In genomic region chr15:53976844-53977392, GRCh38 we compare ENCODE assay signal across 1 cellular context.
TF ChIP-seq lines count a peak whose summit lies in the region.

No MANE protein-coding gene starts in this region.

TF ChIP-seq in GM12878, 131 proteins besides CTCF, POLR2A, EP300 and RAD21 (continued from another document and continues in another):
- peak; percentile 42; the same call in 1 of the 2 replicates for TF ChIP-seq ZNF687 (IDR thresholded peaks at IDR 0.05)
- no peak for TF ChIP-seq CHD2 (IDR thresholded peaks at IDR 0.05; ENCODE audit: borderline replicate concordance, low read depth, low read length)
- no peak for TF ChIP-seq FOXK2 (IDR thresholded peaks at IDR 0.05)
- TF ChIP-seq JUNB (IDR thresholded peaks at IDR 0.05), result no peak
- TF ChIP-seq GABPA (IDR thresholded peaks at IDR 0.05; ENCODE audit: low read depth), result no peak
- TF ChIP-seq ZBTB11 (CRISPR knock-in tag; IDR thresholded peaks at IDR 0.05), result no peak
- TF ChIP-seq TCF3 (IDR thresholded peaks at IDR 0.05; ENCODE audit: borderline replicate concordance, insufficient read depth, low read depth, low read length), result no peak
- TF ChIP-seq CREM (IDR thresholded peaks at IDR 0.05; ENCODE audit: low read depth), result no peak
- TF ChIP-seq SMARCA5 (IDR thresholded peaks at IDR 0.05), result peak; percentile 62; the same call in 1 of the 2 replicates
- TF ChIP-seq ZNF274 (IDR thresholded peaks at IDR 0.05; ENCODE audit: insufficient read depth, insufficient read length), result no peak
- TF ChIP-seq ASH2L (IDR thresholded peaks at IDR 0.05; ENCODE audit: borderline replicate concordance, low read depth), result no peak
- TF ChIP-seq LARP7 (IDR thresholded peaks at IDR 0.05), result no peak
- no peak for TF ChIP-seq CHD1 (IDR thresholded peaks at IDR 0.05; ENCODE audit: low read depth, low read length)
- 0 out of 2 replicates have a peak, but pooled peaks have one; percentile 50 for TF ChIP-seq ZNF592 (IDR thresholded peaks at IDR 0.05)
- TF ChIP-seq MEF2B (IDR thresholded peaks at IDR 0.05; ENCODE audit: partially characterized antibody, poor library complexity, severe bottlenecking), result no peak
- no peak for TF ChIP-seq ZBED1 (IDR thresholded peaks at IDR 0.05; ENCODE audit: borderline replicate concordance)
- no peak for TF ChIP-seq EED (IDR thresholded peaks at IDR 0.05; ENCODE audit: low read depth)
- TF ChIP-seq ZZZ3 (IDR thresholded peaks at IDR 0.05; ENCODE audit: control insufficient read depth, insufficient read length, low read depth), result no peak
- no peak for TF ChIP-seq KLF5 (IDR thresholded peaks at IDR 0.05; ENCODE audit: partially characterized antibody)
- TF ChIP-seq BMI1 (IDR thresholded peaks at IDR 0.05; ENCODE audit: borderline replicate concordance), result no peak
- no peak for TF ChIP-seq BCL3 (IDR thresholded peaks at IDR 0.05; ENCODE audit: borderline replicate concordance, insufficient read depth, low read depth, low read length, poor library complexity, severe bottlenecking)
- TF ChIP-seq SMC3 (IDR thresholded peaks at IDR 0.05; ENCODE audit: borderline replicate concordance, low read length), result no peak; the same call in 1 of the 2 replicates
- TF ChIP-seq RFX5 (IDR thresholded peaks at IDR 0.05; ENCODE audit: low read depth, low read length), result no peak
- no peak for TF ChIP-seq KAT2A (conservative IDR thresholded peaks at IDR 0.05; ENCODE audit: control insufficient read depth, low read depth, low read length)
- TF ChIP-seq RB1 (IDR thresholded peaks at IDR 0.05; ENCODE audit: borderline replicate concordance), result peak; percentile 36; the same call in 1 of the 2 replicates
- TF ChIP-seq PKNOX1 (IDR thresholded peaks at IDR 0.05), result 0 out of 2 replicates have a peak, but pooled peaks have one; percentile 33
- TF ChIP-seq NR2C1 (IDR thresholded peaks at IDR 0.05), result no peak
- no peak for TF ChIP-seq HCFC1 (IDR thresholded peaks at IDR 0.05; ENCODE audit: low read length)
- no peak for TF ChIP-seq CBX3 (IDR thresholded peaks at IDR 0.05; ENCODE audit: borderline replicate concordance, low read depth)
- no peak for TF ChIP-seq STAT3 (IDR thresholded peaks at IDR 0.05; ENCODE audit: low read depth, low read length)
- no peak for TF ChIP-seq ELK1 (IDR thresholded peaks at IDR 0.05; ENCODE audit: low read depth, low read length)
- TF ChIP-seq BHLHE40 (IDR thresholded peaks at IDR 0.05; ENCODE audit: borderline replicate concordance in 1 of 2, low read depth in 2 of 2, low read length in 1 of 2), result peak; percentile 16 to 57; a peak in 2 of 4 replicates
- peak; percentile 62; the same call in 1 of the 2 replicates for TF ChIP-seq MLLT1 (IDR thresholded peaks at IDR 0.05)
- no peak for TF ChIP-seq WRNIP1 (IDR thresholded peaks at IDR 0.05; ENCODE audit: borderline replicate concordance, low read depth, low read length)
- TF ChIP-seq RBBP5 (conservative IDR thresholded peaks at IDR 0.05), result no peak
- TF ChIP-seq GATAD2B (conservative IDR thresholded peaks at IDR 0.05; ENCODE audit: low read depth), result no peak
- no peak for TF ChIP-seq E2F4 (IDR thresholded peaks at IDR 0.05; ENCODE audit: low read depth, low read length)
- TF ChIP-seq MEF2A (IDR thresholded peaks at IDR 0.05; ENCODE audit: insufficient read depth, low read depth, low read length), result no peak
- TF ChIP-seq USF1 (IDR thresholded peaks at IDR 0.05; ENCODE audit: borderline replicate concordance, extremely low read length, insufficient read depth, low read depth, low read length), result no peak
- TF ChIP-seq PAX8 (IDR thresholded peaks at IDR 0.05), result no peak
- peak; percentile 56 for TF ChIP-seq IKZF1 (conservative IDR thresholded peaks at IDR 0.05)
- TF ChIP-seq MTA2 (IDR thresholded peaks at IDR 0.05; ENCODE audit: low read depth), result peak; percentile 29; the same call in 1 of the 2 replicates
- no peak for TF ChIP-seq RCOR1 (conservative IDR thresholded peaks at IDR 0.05; ENCODE audit: low read depth, low read length)
